ENCODE assay signal across 8 cellular contexts in genomic region chr10:6203331-6204062, GRCh38.
DNase-seq lines count a peak whose midpoint lies in the region; ATAC-seq and TF ChIP-seq lines count a peak whose summit lies in the region.

No MANE protein-coding gene starts in this region.

- H3K9me3 ChIP-seq in mucosa of stomach (ENCODE audit: control insufficient read depth, low read length) (no peaks in the 10 kb centered on the region), subcutaneous abdominal adipose tissue (ENCODE audit: control insufficient read depth in 5 of 5, low read length in 5 of 5) (no peaks in the 10 kb centered on the region)

- no peak for TF ChIP-seq POLR2A in erythroblast (IDR thresholded peaks at IDR 0.05; ENCODE audit: low read length)

- peak; percentile 41 for ATAC-seq in HG02840 (IDR thresholded peaks at IDR 0.05; ENCODE audit: low FRiP score, unreplicated experiment)

- peak overlapping the region; percentile 92 for H3K27ac ChIP-seq in subcutaneous abdominal adipose tissue (ENCODE audit: low read depth, low read length)

- H3K27me3 ChIP-seq in mucosa of stomach (ENCODE audit: control insufficient read depth, insufficient read depth, low read length) (peaks cover 6% of the 10 kb centered on the region), subcutaneous abdominal adipose tissue (ENCODE audit: control insufficient read depth in 5 of 5, insufficient read depth in 4 of 5, low read length in 5 of 5) (no peaks in the 10 kb centered on the region)

- peak overlapping the region; percentile 69 for H3K9ac ChIP-seq in mucosa of stomach (ENCODE audit: low read length)
- peak overlapping the region; percentile 77 to 97 (median 93) for H3K9ac ChIP-seq in subcutaneous abdominal adipose tissue (ENCODE audit: low read length in 5 of 5)

- H3K4me1 ChIP-seq in mucosa of stomach (ENCODE audit: control insufficient read depth, insufficient read depth, low read length), result peaks cover 27% of the 10 kb centered on the region
- peaks cover 6 to 68% (median 56%) of the 10 kb centered on the region in 5 donors for H3K4me1 ChIP-seq in subcutaneous abdominal adipose tissue (ENCODE audit: control insufficient read depth in 5 of 5, insufficient read depth in 5 of 5, low read length in 5 of 5)

- no peaks in the 10 kb centered on the region for H3K36me3 ChIP-seq in mucosa of stomach (ENCODE audit: control insufficient read depth, insufficient read depth, low read length)
- peaks cover 0 to 14% (median 2%) of the 10 kb centered on the region in 5 donors for H3K36me3 ChIP-seq in subcutaneous abdominal adipose tissue (ENCODE audit: control insufficient read depth in 5 of 5, insufficient read depth in 5 of 5, low read length in 5 of 5)

- DNase-seq in NOMO-1 (lab: John Stamatoyannopoulos, UW; ENCODE audit: unreplicated experiment in 2 of 2) (peak; percentile 50 to 57), NOMO-1 treated with dmso at 0.1 percent for 144 hours (lab: John Stamatoyannopoulos, UW; ENCODE audit: unreplicated experiment) (no peak), NCI-H226 (peak; percentile 15), activated T-cell treated with anti-CD3 and anti-CD28 coated beads for 4 hours (peak; percentile 17), erythroblast (lab: John Stamatoyannopoulos, UW) (peak; percentile 66 to 75)

- H3K4me3 ChIP-seq in mucosa of stomach (ENCODE audit: low read length) (peak overlapping the region; percentile 43), subcutaneous abdominal adipose tissue (ENCODE audit: low read depth in 1 of 5, low read length in 5 of 5) (peak overlapping the region; percentile 87 to 100 (median 95))
